18 cellular contexts compared by ENCODE assay signal in the genomic region with DNA sequence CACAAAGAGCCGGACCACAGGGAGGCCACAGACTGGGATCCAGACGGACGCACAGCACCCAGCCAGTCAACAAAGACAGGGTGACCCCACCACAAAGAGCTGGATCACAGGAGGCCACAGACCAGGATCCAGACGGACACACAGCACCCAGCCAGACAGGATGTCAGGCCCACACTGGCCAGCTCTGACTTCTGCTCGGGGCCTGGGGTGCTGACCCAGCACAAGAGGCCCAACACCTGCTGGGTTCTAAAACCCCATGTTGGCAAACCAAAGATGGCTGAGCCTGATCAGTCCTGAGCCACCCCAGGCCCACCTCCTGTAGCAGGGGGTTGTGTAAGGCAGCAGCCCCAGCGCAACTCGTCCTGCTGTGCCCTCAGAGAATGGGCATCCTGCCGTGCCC. TPM values are rescaled to one million over a fixed set of nuclear protein-coding genes. Genes with fewer than 3 reads are reported as not detected.
DNase-seq lines count a peak whose midpoint lies in the region; TF ChIP-seq lines count a peak whose summit lies in the region.
"Had no signal": no experiment of that assay in that cellular context is flagged by ENCODE, and none has a peak within 500 bp of the region (broad histone marks: within the 10 kb centered on the region; RNA-seq: fewer than 3 reads in every experiment).

No MANE protein-coding gene starts in this region.

- H3K4me1 ChIP-seq in H9 (ENCODE audit: insufficient read depth, low read length): no peaks in the 10 kb centered on the region

- DNase-seq in H9 (no peak), epidermal melanocyte (ENCODE audit: insufficient read length, low spot score) (peak; percentile 5), osteocyte (ENCODE audit: extremely low spot score, unreplicated experiment) (no peak), dedifferentiated amniotic fluid mesenchymal stem cell (ENCODE audit: extremely low spot score) (no peak), DMS153 (lab: John Stamatoyannopoulos, UW) (no peak)
- DNase-seq: C1 segment of cervical spinal cord; CD8-positive, alpha-beta T cell; GOT3; IMR-90; NCI-H1105; NCI-H146; NCI-H2029; NCI-H226; NCI-H524; NCI-H774; NK-92 treated with Interleukin-12 subunit alpha and Interleukin-12 subunit beta, amount 100 ng/mL, for 24 hours; SIG-M5; SK-N-SH had no signal

- no peaks in the 10 kb centered on the region for H4K20me1 ChIP-seq in H9 (ENCODE audit: control insufficient read depth, insufficient read depth, insufficient read length)

- H3K27me3 Mint-ChIP-seq in H9 (ENCODE audit: low read depth) (no peaks in the 10 kb centered on the region), osteocyte (ENCODE audit: unreplicated experiment) (no peaks in the 10 kb centered on the region)

- H3K23me2 ChIP-seq in H9 (ENCODE audit: insufficient read length, low read depth, low read length, poor library complexity, severe bottlenecking): peaks cover 4% of the 10 kb centered on the region

- no peak overlapping the region for H2BK12ac ChIP-seq in H9 (ENCODE audit: insufficient read length, low read depth, low read length)

- H3K27ac Mint-ChIP-seq in H9 (0 out of 7 replicates have a peak overlapping the region, but pooled peaks of 2 of the 3 experiments have one; percentile 29 to 83), osteocyte (ENCODE audit: unreplicated experiment) (peak overlapping the region; percentile 54)
- H3K27ac Mint-ChIP-seq: CD8-positive, alpha-beta T cell had no signal

- H3K4me1 Mint-ChIP-seq in H9 (peaks cover 18 to 34% of the 10 kb centered on the region in 2 experiments), osteocyte (ENCODE audit: unreplicated experiment) (peaks cover 11% of the 10 kb centered on the region)

- no peak overlapping the region for H3K23ac ChIP-seq in H9 (ENCODE audit: insufficient read length, low read depth, low read length)

- H2AFZ ChIP-seq in H9 (ENCODE audit: low read length): no peak overlapping the region

- H3K27ac ChIP-seq in H9 (ENCODE audit: insufficient read length, low read depth, low read length): no peak overlapping the region

- H3K9me3 ChIP-seq in H9 (ENCODE audit: control insufficient read depth, low read depth, low read length): no peaks in the 10 kb centered on the region
- H3K9me3 ChIP-seq: SK-N-SH had no signal

- H3K9me3 Mint-ChIP-seq in H9 (no peaks in the 10 kb centered on the region), osteocyte (ENCODE audit: unreplicated experiment) (no peaks in the 10 kb centered on the region)
- H3K9me3 Mint-ChIP-seq: CD8-positive, alpha-beta T cell had no signal

- no peak overlapping the region for H3K18ac ChIP-seq in H9 (ENCODE audit: insufficient read length, low read depth, low read length)

- H3K79me2 ChIP-seq in H9 (ENCODE audit: insufficient read depth, low read length): no peaks in the 10 kb centered on the region; the same call in 1 of the 2 replicates

- no CpG with 5 or more reads among the region's 8 CpGs for WGBS in H9 (ENCODE audit: extremely low coverage, insufficient read length, low lambda C conversion rate)

- H4K91ac ChIP-seq in H9 (ENCODE audit: insufficient read length, low read depth, low read length): no peak overlapping the region

- H3K4me3 Mint-ChIP-seq in H9: no peak overlapping the region
- no peak overlapping the region for H3K4me3 Mint-ChIP-seq in osteocyte (ENCODE audit: unreplicated experiment)
- H3K4me3 Mint-ChIP-seq: CD8-positive, alpha-beta T cell had no signal

- no peak for TF ChIP-seq CTCF in H9 (conservative IDR thresholded peaks at IDR 0.05)
- no peak for TF ChIP-seq CTCF in osteocyte (IDR thresholded peaks at IDR 0.05)

- peaks cover 33 to 88% (median 71%) of the 10 kb centered on the region in 3 experiments; a peak in 6 of 7 replicates for H3K36me3 Mint-ChIP-seq in H9 (ENCODE audit: insufficient read depth in 1 of 3, low read depth in 3 of 3)
- H3K36me3 Mint-ChIP-seq in osteocyte (ENCODE audit: unreplicated experiment): peaks cover 27% of the 10 kb centered on the region

- H3T11ph ChIP-seq in H9 (ENCODE audit: low read length): no peak overlapping the region

- H3K4me2 ChIP-seq in H9 (ENCODE audit: insufficient read depth, insufficient read length, low read length): no peak overlapping the region
- H3K4me2 ChIP-seq: SK-N-SH had no signal

- H2BK120ac ChIP-seq in H9 (ENCODE audit: low read depth, low read length, poor library complexity, severe bottlenecking): no peak overlapping the region

- H4K5ac ChIP-seq in H9 (ENCODE audit: insufficient read length, low read depth, low read length): no peak overlapping the region

- no peak overlapping the region for H4K8ac ChIP-seq in H9 (replicated peaks; ENCODE audit: insufficient read length, low read depth, low read length)

- no peak overlapping the region for H3K56ac ChIP-seq in H9 (ENCODE audit: insufficient read length, low read depth, low read length)

- H2AK5ac ChIP-seq in H9 (ENCODE audit: insufficient read length, low read length): no peak overlapping the region

- no peak overlapping the region for H2BK5ac ChIP-seq in H9 (ENCODE audit: insufficient read length, low read length)

- H3K27me3 ChIP-seq in H9 (ENCODE audit: insufficient read depth, low read length): no peaks in the 10 kb centered on the region

- no peak overlapping the region for H3K14ac ChIP-seq in H9 (ENCODE audit: insufficient read depth, low read length)

- H3K4ac ChIP-seq in H9 (ENCODE audit: low read depth, low read length): no peak overlapping the region

- peaks cover 3% of the 10 kb centered on the region for H3K79me1 ChIP-seq in H9 (ENCODE audit: insufficient read depth, low read depth, low read length, poor library complexity, severe bottlenecking)

- H3K9ac ChIP-seq in H9 (ENCODE audit: extremely low read depth, insufficient read length, low read length): no peak overlapping the region
- H3K9ac ChIP-seq: SK-N-SH had no signal

- no peak overlapping the region for H2BK20ac ChIP-seq in H9 (ENCODE audit: low read depth, low read length, poor library complexity, severe bottlenecking)

- no peak overlapping the region for H2BK15ac ChIP-seq in H9 (ENCODE audit: low read depth, low read length)

RNA-seq across cellular contexts. Expression of a gene that starts 5.2 kb away (rescaled TPM):
- total RNA-seq in H9 (2021) (49.2 and 51.3 TPM in 2 replicates), osteocyte (37.3 and 39.5 TPM in 2 replicates)

RNA-seq across cellular contexts. Expression of a gene that starts 6.4 kb away (rescaled TPM):
- total RNA-seq in H9 (2021) (79.2 and 82.3 TPM in 2 replicates), osteocyte (30.3 and 31.4 TPM in 2 replicates)

RNA-seq across cellular contexts. Expression of a gene that starts 21.5 kb away (rescaled TPM):
- total RNA-seq in H9 (2021): 26.4 and 34.4 TPM in 2 replicates
- total RNA-seq in osteocyte: 28.7 and 30.2 TPM in 2 replicates

RNA-seq across cellular contexts. Expression of a gene that starts 32.3 kb away (rescaled TPM):
- total RNA-seq in H9 (2021) (52.2 and 53.6 TPM in 2 replicates), osteocyte (51.9 and 53.8 TPM in 2 replicates)

RNA-seq across cellular contexts. Expression of a gene that starts 33.8 kb away (rescaled TPM):
- 1.6 and 1.8 TPM in 2 replicates for total RNA-seq in H9 (2021)
- total RNA-seq in osteocyte: 7.1 and 7.2 TPM in 2 replicates
